In genomic region chr11:66593650-66594049, GRCh38 we compare ENCODE assay signal across 8 cellular contexts. TPM values are rescaled to one million over a fixed set of nuclear protein-coding genes. Genes with fewer than 3 reads are reported as not detected.
DNase-seq lines count a peak whose midpoint lies in the region; ATAC-seq and TF ChIP-seq lines count a peak whose summit lies in the region.

No MANE protein-coding gene starts in this region.

- no peaks in the 10 kb centered on the region for H4K20me1 ChIP-seq in IMR-90 (ENCODE audit: insufficient read depth, low read length)

- no peak overlapping the region for H3K27ac ChIP-seq in AG04450 (ENCODE audit: low read depth, low read length)
- H3K27ac ChIP-seq in IMR-90 (ENCODE audit: insufficient read depth, low read length): peak overlapping the region; percentile 85; the same call in 1 of the 2 replicates
- H3K27ac ChIP-seq in colonic mucosa: no peak overlapping the region
- peak overlapping the region; percentile 94 for H3K27ac ChIP-seq in naive thymus-derived CD4-positive, alpha-beta T cell (ENCODE audit: low read depth, low read length)

- H3K9me1 ChIP-seq in IMR-90 (ENCODE audit: insufficient read depth, low read length): peaks cover 19% of the 10 kb centered on the region

- H3K4ac ChIP-seq in IMR-90 (ENCODE audit: low read depth, low read length): peak overlapping the region; percentile 90

- 40% methylated on average over 2 of the region's 7 CpGs; no CpG with 5 or more reads in 1 of the 2 experiments for WGBS in IMR-90 (ENCODE audit: extremely low coverage in 2 of 2, insufficient read length in 1 of 2), 2 experiments

- H2BK15ac ChIP-seq in IMR-90 (ENCODE audit: low read depth, low read length): 0 out of 3 replicates have a peak overlapping the region, but pooled peaks have one; percentile 18

- H3K4me3 ChIP-seq in AG04450 (ENCODE audit: low read depth, low read length) (peak overlapping the region; percentile 85), IMR-90 (ENCODE audit: insufficient read depth, low read depth, low read length) (peak overlapping the region; percentile 71), colonic mucosa (peak overlapping the region; percentile 65)
- peak overlapping the region; percentile 98 for H3K4me3 ChIP-seq in naive thymus-derived CD4-positive, alpha-beta T cell (ENCODE audit: low read length)

- ATAC-seq in IMR-90 (ENCODE audit: low read depth) (no peak), GM21529 (IDR thresholded peaks at IDR 0.05; ENCODE audit: unreplicated experiment) (no peak), HG02884 (IDR thresholded peaks at IDR 0.05; ENCODE audit: unreplicated experiment) (no peak)
- ATAC-seq in naive thymus-derived CD4-positive, alpha-beta T cell: no peak

- CTCF ChIA-PET in AG04450 (lab: Charles Lee): interaction anchor here (1.7 kb wide), 1 partner anchor 14 kb away, joined by 6 read pairs; no protein-coding TSS in a partner anchor
- CTCF ChIA-PET in IMR-90 (lab: Yijun Ruan, JAX): interaction anchor here (0.5 kb wide), 1 partner anchor 24 kb away, joined by 4 read pairs; no protein-coding TSS in a partner anchor
- CTCF ChIA-PET in naive thymus-derived CD4-positive, alpha-beta T cell (lab: Charles Lee): interaction anchor here (0.6 to 2.4 kb wide), 3 partner anchors 85 to 233 kb away, joined by 4 to 20 read pairs (median 7); partner anchors contain the start of gene RBM4B

- H3K79me1 ChIP-seq in IMR-90 (ENCODE audit: low read depth in 1 of 2, low read length in 2 of 2): peaks cover 23 to 35% of the 10 kb centered on the region in 2 experiments

- H2BK5ac ChIP-seq in IMR-90 (ENCODE audit: low read depth, low read length, poor library complexity, severe bottlenecking): peak overlapping the region; percentile 75

- peak overlapping the region; percentile 89 for H3K4me2 ChIP-seq in IMR-90 (ENCODE audit: low read depth, low read length)

- BruUV-seq in IMR-90 (replicated peaks; lab: Mats Ljungman, UMichigan): TSS peak; percentile 56

- H3K36me3 ChIP-seq in IMR-90 (ENCODE audit: control insufficient read depth, insufficient read depth, low read length) (peaks cover 2% of the 10 kb centered on the region; the same call in 1 of the 2 replicates), colonic mucosa (no peaks in the 10 kb centered on the region)
- H3K36me3 ChIP-seq in naive thymus-derived CD4-positive, alpha-beta T cell (ENCODE audit: control insufficient read depth in 2 of 3, insufficient read depth in 3 of 3, low read length in 3 of 3): peaks cover 0 to 3% (median 0%) of the 10 kb centered on the region in 3 experiments

- peak overlapping the region; percentile 90 to 100 (median 97) for H3K27ac Mint-ChIP-seq in naive thymus-derived CD4-positive, alpha-beta T cell

- H3K18ac ChIP-seq in IMR-90 (ENCODE audit: low read depth, low read length): no peak overlapping the region

- no peak overlapping the region for H4K5ac ChIP-seq in IMR-90 (ENCODE audit: low read depth, low read length)

- peaks cover 13 to 40% (median 28%) of the 10 kb centered on the region in 7 donors for H3K4me1 Mint-ChIP-seq in naive thymus-derived CD4-positive, alpha-beta T cell

- H3K9me3 Mint-ChIP-seq in naive thymus-derived CD4-positive, alpha-beta T cell: no peaks in the 10 kb centered on the region

- intact Hi-C loops in IMR-90 (cut with micrococcal nuclease) (no loop called here), colonic mucosa (cut with DNase I) (loop anchor here (10.0 kb wide), 1 partner anchor 241 kb away; no protein-coding TSS in a partner anchor)
- intact Hi-C loops in naive thymus-derived CD4-positive, alpha-beta T cell (cut with micrococcal nuclease): loop anchor here (1.0 to 2.0 kb wide), 7 partner anchors 23 to 281 kb away; partner anchors contain the start of genes RBM14 (in 2 of the 2), RBM4 (in 2 of the 2), RBM4B (in 1 of the 2) and RCE1 (in 1 of the 2)

- peak overlapping the region; percentile 89 to 100 (median 98) for H3K4me3 Mint-ChIP-seq in naive thymus-derived CD4-positive, alpha-beta T cell

- peak overlapping the region; percentile 90 for H2AK9ac ChIP-seq in IMR-90 (replicated peaks; ENCODE audit: low read depth, low read length, poor library complexity)

- H3K9ac ChIP-seq in IMR-90 (ENCODE audit: low read depth, low read length) (peak overlapping the region; percentile 93), colonic mucosa (ENCODE audit: low read depth in 2 of 2, low read length in 2 of 2) (peak overlapping the region; percentile 85 to 97)

- no peaks in the 10 kb centered on the region for H3K27me3 Mint-ChIP-seq in naive thymus-derived CD4-positive, alpha-beta T cell

- dilution Hi-C loops in IMR-90 (cut with HindIII; ENCODE audit: low sequenced_read_pairs, unreplicated experiment): no loop called here

- H2AFZ ChIP-seq in IMR-90 (replicated peaks; ENCODE audit: low read length, poor library complexity): peak overlapping the region; percentile 99

- H3K14ac ChIP-seq in IMR-90 (replicated peaks; ENCODE audit: low read depth, low read length): peak overlapping the region; percentile 95

- peaks cover 0 to 2% (median 0%) of the 10 kb centered on the region in 5 donors for H3K36me3 Mint-ChIP-seq in naive thymus-derived CD4-positive, alpha-beta T cell

- POLR2A ChIA-PET in AG04450 (lab: Yijun Ruan, JAX): interaction anchor here (0.6 to 1.5 kb wide), 3 partner anchors 9 to 71 kb away, joined by 3 read pairs; partner anchors contain the start of gene RBM14
- POLR2A ChIA-PET in IMR-90 (lab: Charles Lee; ENCODE audit: unreplicated experiment): no interaction called here
- POLR2A ChIA-PET in naive thymus-derived CD4-positive, alpha-beta T cell (lab: Charles Lee): interaction anchor here (0.6 to 6.7 kb wide), 7 partner anchors 23 to 248 kb away, joined by 3 to 90 read pairs (median 4); partner anchors contain the start of genes DPP3, RBM14, RBM4 and RBM4B

- TF ChIP-seq CTCF in AG04450 (IDR thresholded peaks at IDR 0.05; ENCODE audit: low read depth, low read length) (no peak), IMR-90 (conservative IDR thresholded peaks at IDR 0.05; ENCODE audit: low read depth, low read length) (no peak), colonic mucosa (IDR thresholded peaks at IDR 0.05) (no peak)

- H3K4me1 ChIP-seq in IMR-90 (ENCODE audit: control insufficient read depth, insufficient read depth, low read length): peaks cover 11% of the 10 kb centered on the region
- H3K4me1 ChIP-seq in colonic mucosa: peaks cover 5% of the 10 kb centered on the region
- H3K4me1 ChIP-seq in naive thymus-derived CD4-positive, alpha-beta T cell (ENCODE audit: control insufficient read depth in 2 of 2, insufficient read depth in 2 of 2, low read length in 2 of 2): peaks cover 9 to 30% of the 10 kb centered on the region in 2 donors

- peak overlapping the region; percentile 87; the same call in 1 of the 2 replicates for H3K23ac ChIP-seq in IMR-90 (ENCODE audit: low read depth, low read length)

- no peak overlapping the region for H2BK20ac ChIP-seq in IMR-90 (ENCODE audit: low read depth, low read length)

- no peak for TF ChIP-seq RAD21 in IMR-90 (IDR thresholded peaks at IDR 0.05; ENCODE audit: low read length)

- peak overlapping the region; percentile 71 to 96 for H4K8ac ChIP-seq in IMR-90 (ENCODE audit: low read depth in 2 of 2, low read length in 2 of 2)

- peak overlapping the region; percentile 75; the same call in 1 of the 2 replicates for H4K91ac ChIP-seq in IMR-90 (ENCODE audit: insufficient read depth, low read depth, low read length)

- H3K9me3 ChIP-seq in AG04450 (ENCODE audit: control insufficient read depth, insufficient read depth, low read length) (peaks cover 22% of the 10 kb centered on the region), IMR-90 (ENCODE audit: control insufficient read depth, insufficient read depth, low read length) (no peaks in the 10 kb centered on the region), colonic mucosa (no peaks in the 10 kb centered on the region)
- H3K9me3 ChIP-seq in naive thymus-derived CD4-positive, alpha-beta T cell (ENCODE audit: control insufficient read depth in 2 of 3, low read length in 3 of 3): no peaks in the 10 kb centered on the region

- peaks cover 4% of the 10 kb centered on the region for H3K27me3 ChIP-seq in AG04450 (ENCODE audit: control insufficient read depth, insufficient read depth, low read length)
- no peaks in the 10 kb centered on the region for H3K27me3 ChIP-seq in IMR-90 (ENCODE audit: control insufficient read depth, insufficient read depth, low read length)
- H3K27me3 ChIP-seq in colonic mucosa: no peaks in the 10 kb centered on the region
- no peaks in the 10 kb centered on the region for H3K27me3 ChIP-seq in naive thymus-derived CD4-positive, alpha-beta T cell (ENCODE audit: control insufficient read depth in 2 of 2, insufficient read depth in 2 of 2, low read length in 2 of 2)

- 0 out of 2 replicates have a peak overlapping the region, but pooled peaks have one; percentile 20 for H2BK120ac ChIP-seq in IMR-90 (ENCODE audit: low read depth, low read length)

- peak overlapping the region; percentile 46 for H2AK5ac ChIP-seq in IMR-90 (ENCODE audit: low read depth, low read length)

- no peak overlapping the region for H3K56ac ChIP-seq in IMR-90 (ENCODE audit: extremely low read depth, insufficient read depth, low read length)

- no peak for DNase-seq in AG04450 (ENCODE audit: low read depth, low spot score)
- DNase-seq in IMR-90: no peak
- peak; percentile 28 for DNase-seq in colonic mucosa
- DNase-seq in naive thymus-derived CD4-positive, alpha-beta T cell: no peak
- DNase-seq in D341Med (ENCODE audit: low spot score): no peak
- DNase-seq in GM19238 (ENCODE audit: insufficient read length, low spot score): no peak

- in situ Hi-C loops in IMR-90 (cut with MboI; ENCODE audit: low sequenced_read_pairs): no loop called here

- TF ChIP-seq POLR2A in IMR-90 (IDR thresholded peaks at IDR 0.05; ENCODE audit: low read depth, low read length): no peak

RNA-seq across cellular contexts. Expression of gene CCS, which starts 0.7 kb away (rescaled TPM):
- polyA plus RNA-seq in AG04450 (2011; rRNA removed): 26.7 and 30.3 TPM in 2 replicates
- 31.1 and 35.4 TPM in 2 replicates for polyA minus RNA-seq in AG04450 (2011; rRNA and poly(A)+ RNA removed)
- 20.1 and 21.4 TPM in 2 replicates for total RNA-seq in IMR-90 (2012; rRNA removed)
- 53.0 and 54.6 TPM in 2 replicates for polyA plus RNA-seq in IMR-90 (2012; rRNA removed)
- 33.9 and 50.0 TPM in 2 replicates for polyA plus RNA-seq in IMR-90 (2012; cell fraction: cytosol; rRNA removed)
- polyA plus RNA-seq in IMR-90 (2012; cell fraction: nucleus; rRNA removed; ENCODE audit: low replicate concordance): 401 and 499 TPM in 2 replicates
- 10 to 100 TPM; 31.2 to 41.4 TPM for total RNA-seq in colonic mucosa
- 10 to 100 TPM; 32.8 to 63.5 (median 42.5) TPM for total RNA-seq in naive thymus-derived CD4-positive, alpha-beta T cell
- 10 to 100 TPM; 42.4 to 52.3 TPM for polyA plus RNA-seq in naive thymus-derived CD4-positive, alpha-beta T cell

RNA-seq across cellular contexts. Expression of gene CCDC87, which starts 0.8 kb away (rescaled TPM):
- polyA plus RNA-seq in AG04450 (2011; rRNA removed) (0.11 and 0.19 TPM in 2 replicates), IMR-90 (2012; rRNA removed) (0.14 and 0.19 TPM in 2 replicates)
- 0.23 TPM in 1 of 2 replicates, not detected in the other for polyA minus RNA-seq in AG04450 (2011; rRNA and poly(A)+ RNA removed)
- total RNA-seq in IMR-90 (2012; rRNA removed) (under 0.01 and 0.18 TPM in 2 replicates), colonic mucosa (under 1 TPM; 0.53 to 0.62 TPM)
- polyA plus RNA-seq in IMR-90 (2012; cell fraction: cytosol; rRNA removed): 0.10 and 0.15 TPM in 2 replicates
- polyA plus RNA-seq in IMR-90 (2012; cell fraction: nucleus; rRNA removed; ENCODE audit: low replicate concordance): 0.04 and 0.07 TPM in 2 replicates
- total RNA-seq in naive thymus-derived CD4-positive, alpha-beta T cell: 1 to 10 TPM in 2 of 5 experiments, under 1 TPM in 2, not detected in 1; 0.11 to 1.2 (median 0.60) TPM
- polyA plus RNA-seq in naive thymus-derived CD4-positive, alpha-beta T cell: not detected

RNA-seq across cellular contexts. Expression of gene RBM14, which starts 22.8 kb away (rescaled TPM):
- polyA plus RNA-seq in AG04450 (2011; rRNA removed) (21.4 and 25.0 TPM in 2 replicates), IMR-90 (2012; rRNA removed) (31.1 and 34.8 TPM in 2 replicates)
- polyA minus RNA-seq in AG04450 (2011; rRNA and poly(A)+ RNA removed): 20.6 and 22.4 TPM in 2 replicates
- total RNA-seq in IMR-90 (2012; rRNA removed) (9.3 and 12.2 TPM in 2 replicates), colonic mucosa (100 to 1,000 TPM in 1 of 2 donors, 10 to 100 TPM in 1; 36.4 to 110 TPM)
- 16.4 and 25.6 TPM in 2 replicates for polyA plus RNA-seq in IMR-90 (2012; cell fraction: cytosol; rRNA removed)
- polyA plus RNA-seq in IMR-90 (2012; cell fraction: nucleus; rRNA removed; ENCODE audit: low replicate concordance): 32.3 and 57.7 TPM in 2 replicates
- total RNA-seq in naive thymus-derived CD4-positive, alpha-beta T cell: 100 to 1,000 TPM; 165 to 543 (median 192) TPM
- 100 to 1,000 TPM in 1 of 2 donors, 10 to 100 TPM in 1; 76.9 to 107 TPM for polyA plus RNA-seq in naive thymus-derived CD4-positive, alpha-beta T cell

RNA-seq across cellular contexts. Expression of gene CTSF, which starts 25.2 kb away (rescaled TPM):
- polyA plus RNA-seq in AG04450 (2011; rRNA removed) (24.3 and 28.1 TPM in 2 replicates), IMR-90 (2012; rRNA removed) (15.2 and 16.0 TPM in 2 replicates)
- 8.9 and 9.9 TPM in 2 replicates for polyA minus RNA-seq in AG04450 (2011; rRNA and poly(A)+ RNA removed)
- total RNA-seq in IMR-90 (2012; rRNA removed) (3.6 and 4.1 TPM in 2 replicates), colonic mucosa (10 to 100 TPM in 1 of 2 donors, 1 to 10 TPM in 1; 3.1 to 17.3 TPM)
- polyA plus RNA-seq in IMR-90 (2012; cell fraction: cytosol; rRNA removed): 15.8 and 25.9 TPM in 2 replicates
- 51.7 and 61.9 TPM in 2 replicates for polyA plus RNA-seq in IMR-90 (2012; cell fraction: nucleus; rRNA removed; ENCODE audit: low replicate concordance)
- total RNA-seq in naive thymus-derived CD4-positive, alpha-beta T cell: 10 to 100 TPM in 4 of 5 experiments, 1 to 10 TPM in 1; 2.3 to 49.7 (median 21.1) TPM
- 10 to 100 TPM; 27.3 to 28.8 TPM for polyA plus RNA-seq in naive thymus-derived CD4-positive, alpha-beta T cell

RNA-seq across cellular contexts. Expression of gene RBM4, which starts 44.9 kb away (rescaled TPM):
- polyA plus RNA-seq in AG04450 (2011; rRNA removed) (234 and 272 TPM in 2 replicates), IMR-90 (2012; rRNA removed) (165 and 176 TPM in 2 replicates)
- polyA minus RNA-seq in AG04450 (2011; rRNA and poly(A)+ RNA removed): 167 and 183 TPM in 2 replicates
- total RNA-seq in IMR-90 (2012; rRNA removed) (175 and 198 TPM in 2 replicates), colonic mucosa (10 to 100 TPM; 95.4 to 99.0 TPM)
- 116 and 153 TPM in 2 replicates for polyA plus RNA-seq in IMR-90 (2012; cell fraction: cytosol; rRNA removed)
- 101 and 183 TPM in 2 replicates for polyA plus RNA-seq in IMR-90 (2012; cell fraction: nucleus; rRNA removed; ENCODE audit: low replicate concordance)
- total RNA-seq in naive thymus-derived CD4-positive, alpha-beta T cell: 100 to 1,000 TPM; 139 to 239 (median 198) TPM
- polyA plus RNA-seq in naive thymus-derived CD4-positive, alpha-beta T cell: 100 to 1,000 TPM; 266 to 284 TPM

Comparison
In these comparisons a context has a peak if more than half of its experiments do, and no peak if none do; other contexts are left out.
1. H3K27ac ChIP-seq: peak in IMR-90 (single experiment) and naive thymus-derived CD4-positive, alpha-beta T cell (single experiment); none in AG04450 (single experiment) and colonic mucosa (single experiment).
2. Peak in every context shown above with its lines, with median percentiles within 50 percentile points of each other: H3K4me3 ChIP-seq.